Comparison of ENCODE assay signal across 1 cellular context in the genomic region with DNA sequence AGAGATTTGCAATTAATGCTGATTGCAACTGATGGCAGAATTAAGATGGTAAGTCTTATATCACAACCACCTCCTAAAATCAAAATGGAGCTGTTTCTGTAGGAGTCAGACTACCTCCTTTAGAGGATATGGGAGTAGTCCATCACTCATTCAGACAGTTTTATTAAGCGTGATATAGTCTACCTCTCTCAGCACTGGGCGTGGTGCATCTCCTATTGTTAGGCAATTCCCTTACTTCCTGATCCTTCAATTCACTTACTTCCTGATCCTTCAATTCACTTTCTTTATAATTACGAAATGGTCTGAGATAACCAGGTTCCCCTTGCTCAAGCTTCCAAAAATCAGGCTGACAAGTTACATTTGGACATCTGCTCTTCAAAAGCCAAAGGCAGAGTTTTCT.
TF ChIP-seq lines count a peak whose summit lies in the region.

No MANE protein-coding gene starts in this region.

TF ChIP-seq in SK-N-SH, 30 proteins besides CTCF, POLR2A, EP300 and RAD21 (continued from another document):
- TF ChIP-seq, protein P1, sequence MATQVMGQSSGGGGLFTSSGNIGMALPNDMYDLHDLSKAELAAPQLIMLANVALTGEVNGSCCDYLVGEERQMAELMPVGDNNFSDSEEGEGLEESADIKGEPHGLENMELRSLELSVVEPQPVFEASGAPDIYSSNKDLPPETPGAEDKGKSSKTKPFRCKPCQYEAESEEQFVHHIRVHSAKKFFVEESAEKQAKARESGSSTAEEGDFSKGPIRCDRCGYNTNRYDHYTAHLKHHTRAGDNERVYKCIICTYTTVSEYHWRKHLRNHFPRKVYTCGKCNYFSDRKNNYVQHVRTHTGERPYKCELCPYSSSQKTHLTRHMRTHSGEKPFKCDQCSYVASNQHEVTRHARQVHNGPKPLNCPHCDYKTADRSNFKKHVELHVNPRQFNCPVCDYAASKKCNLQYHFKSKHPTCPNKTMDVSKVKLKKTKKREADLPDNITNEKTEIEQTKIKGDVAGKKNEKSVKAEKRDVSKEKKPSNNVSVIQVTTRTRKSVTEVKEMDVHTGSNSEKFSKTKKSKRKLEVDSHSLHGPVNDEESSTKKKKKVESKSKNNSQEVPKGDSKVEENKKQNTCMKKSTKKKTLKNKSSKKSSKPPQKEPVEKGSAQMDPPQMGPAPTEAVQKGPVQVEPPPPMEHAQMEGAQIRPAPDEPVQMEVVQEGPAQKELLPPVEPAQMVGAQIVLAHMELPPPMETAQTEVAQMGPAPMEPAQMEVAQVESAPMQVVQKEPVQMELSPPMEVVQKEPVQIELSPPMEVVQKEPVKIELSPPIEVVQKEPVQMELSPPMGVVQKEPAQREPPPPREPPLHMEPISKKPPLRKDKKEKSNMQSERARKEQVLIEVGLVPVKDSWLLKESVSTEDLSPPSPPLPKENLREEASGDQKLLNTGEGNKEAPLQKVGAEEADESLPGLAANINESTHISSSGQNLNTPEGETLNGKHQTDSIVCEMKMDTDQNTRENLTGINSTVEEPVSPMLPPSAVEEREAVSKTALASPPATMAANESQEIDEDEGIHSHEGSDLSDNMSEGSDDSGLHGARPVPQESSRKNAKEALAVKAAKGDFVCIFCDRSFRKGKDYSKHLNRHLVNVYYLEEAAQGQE (IDR thresholded peaks at IDR 0.05; ENCODE audit: low read depth, low read length), result no peak
- no peak for TF ChIP-seq EZH2phosphoT487 (IDR thresholded peaks at IDR 0.05; ENCODE audit: borderline replicate concordance, low read depth)
TF ChIP-seq in SK-N-SH: peak in this region for 0.
